17 cellular contexts compared by ENCODE assay signal in the genomic region with DNA sequence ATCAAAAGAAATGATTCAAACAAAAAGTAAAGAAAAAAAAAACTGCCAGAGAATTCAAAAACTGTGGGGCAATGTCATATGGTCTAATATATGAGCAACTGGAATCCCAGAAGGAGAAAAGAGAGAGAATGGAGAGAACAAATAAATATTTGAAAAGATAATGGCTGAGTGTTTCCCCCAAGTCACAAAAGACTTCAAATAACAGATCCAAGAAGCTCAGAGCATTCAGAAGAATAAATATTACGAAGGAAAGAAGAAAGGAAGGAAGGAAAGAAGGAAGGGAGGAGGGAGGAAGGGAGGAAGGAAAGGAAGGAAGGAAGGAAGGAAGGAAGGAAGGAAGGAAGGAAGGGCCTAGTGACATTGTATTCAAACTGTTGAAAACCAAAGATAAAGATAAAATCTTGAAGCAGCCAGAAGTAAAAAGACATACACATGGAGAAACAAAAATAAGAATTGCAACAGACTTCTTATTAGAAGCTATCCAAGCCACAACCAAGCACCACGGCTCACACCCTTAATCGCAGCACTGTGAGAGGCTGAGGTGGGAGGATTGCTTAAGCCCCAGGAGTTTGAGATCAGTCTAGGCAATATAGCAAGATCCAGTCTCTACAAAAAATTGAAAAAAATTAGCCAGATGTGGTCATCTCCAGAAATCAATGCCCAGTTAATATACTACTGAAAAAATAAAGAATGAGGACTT.
DNase-seq lines count a peak whose midpoint lies in the region; ATAC-seq and TF ChIP-seq lines count a peak whose summit lies in the region.
"Had no signal": no experiment of that assay in that cellular context is flagged by ENCODE, and none has a peak within 500 bp of the region (broad histone marks: within the 10 kb centered on the region; RNA-seq: fewer than 3 reads in every experiment).

No MANE protein-coding gene starts in this region.

- no peaks in the 10 kb centered on the region for H3K27me3 ChIP-seq in left lung
- H3K27me3 ChIP-seq: esophagus squamous epithelium, neural progenitor cell, right lobe of liver, transverse colon had no signal

- H3K36me3 ChIP-seq in left lung: no peaks in the 10 kb centered on the region
- H3K36me3 ChIP-seq: esophagus squamous epithelium, neural progenitor cell, right lobe of liver, transverse colon had no signal

- H3K4me1 ChIP-seq in left lung: no peaks in the 10 kb centered on the region
- H3K4me1 ChIP-seq: esophagus squamous epithelium, neural progenitor cell, right lobe of liver, transverse colon had no signal

- H3K4me3 ChIP-seq in choroid plexus epithelial cell (ENCODE audit: low read depth, low read length) (no peak overlapping the region), left lung (no peak overlapping the region)
- H3K4me3 ChIP-seq: esophagus squamous epithelium, neural progenitor cell, right lobe of liver, transverse colon had no signal

- no peak overlapping the region for H3K27ac ChIP-seq in left lung
- H3K27ac ChIP-seq: neural progenitor cell, right lobe of liver, transverse colon had no signal

- TF ChIP-seq CTCF in choroid plexus epithelial cell (conservative IDR thresholded peaks at IDR 0.05; ENCODE audit: low read depth, low read length) (no peak), left lung (IDR thresholded peaks at IDR 0.05) (no peak)

- H3K9me3 ChIP-seq in left lung: no peaks in the 10 kb centered on the region
- H3K9me3 ChIP-seq: esophagus squamous epithelium, right lobe of liver, transverse colon had no signal

- DNase-seq in AG08395 (ENCODE audit: low spot score) (peak; percentile 20), M059J (ENCODE audit: low read depth) (peak; percentile 32), choroid plexus epithelial cell (ENCODE audit: low read depth) (peak; percentile 75), left lung (no peak), DMS53 (lab: John Stamatoyannopoulos, UW) (no peak), inferior parietal cortex (ENCODE audit: extremely low spot score) (no peak)
- DNase-seq: activated CD8-positive, alpha-beta memory T cell treated with anti-CD3 and anti-CD28 coated beads for 24 hours; activated gamma-delta T cell; esophagus squamous epithelium; MM.1S; right lobe of liver; stimulated activated CD4-positive, alpha-beta T cell treated with anti-CD3 and anti-CD28 coated beads, Interleukin-4, amount 100 ng/mL, for 4 hours; transverse colon had no signal

- intact Hi-C loops in left lung (cut with DNase I): no loop called here

- peak; percentile 42 for ATAC-seq in left lung
- no peak for ATAC-seq in GM21447 (IDR thresholded peaks at IDR 0.05; ENCODE audit: unreplicated experiment)
- no peak for ATAC-seq in HG03095 (IDR thresholded peaks at IDR 0.05; ENCODE audit: unreplicated experiment)
- ATAC-seq: right lobe of liver, WTC11 had no signal

Comparison
In these comparisons a context has a peak if more than half of its experiments do, and no peak if none do; other contexts are left out.
1. DNase-seq: peak in AG08395 (single experiment), M059J (single experiment) and choroid plexus epithelial cell (single experiment); none in left lung (0 of 2), DMS53 (single experiment) and inferior parietal cortex (single experiment).